1 cellular context compared by ENCODE assay signal in the genomic region with DNA sequence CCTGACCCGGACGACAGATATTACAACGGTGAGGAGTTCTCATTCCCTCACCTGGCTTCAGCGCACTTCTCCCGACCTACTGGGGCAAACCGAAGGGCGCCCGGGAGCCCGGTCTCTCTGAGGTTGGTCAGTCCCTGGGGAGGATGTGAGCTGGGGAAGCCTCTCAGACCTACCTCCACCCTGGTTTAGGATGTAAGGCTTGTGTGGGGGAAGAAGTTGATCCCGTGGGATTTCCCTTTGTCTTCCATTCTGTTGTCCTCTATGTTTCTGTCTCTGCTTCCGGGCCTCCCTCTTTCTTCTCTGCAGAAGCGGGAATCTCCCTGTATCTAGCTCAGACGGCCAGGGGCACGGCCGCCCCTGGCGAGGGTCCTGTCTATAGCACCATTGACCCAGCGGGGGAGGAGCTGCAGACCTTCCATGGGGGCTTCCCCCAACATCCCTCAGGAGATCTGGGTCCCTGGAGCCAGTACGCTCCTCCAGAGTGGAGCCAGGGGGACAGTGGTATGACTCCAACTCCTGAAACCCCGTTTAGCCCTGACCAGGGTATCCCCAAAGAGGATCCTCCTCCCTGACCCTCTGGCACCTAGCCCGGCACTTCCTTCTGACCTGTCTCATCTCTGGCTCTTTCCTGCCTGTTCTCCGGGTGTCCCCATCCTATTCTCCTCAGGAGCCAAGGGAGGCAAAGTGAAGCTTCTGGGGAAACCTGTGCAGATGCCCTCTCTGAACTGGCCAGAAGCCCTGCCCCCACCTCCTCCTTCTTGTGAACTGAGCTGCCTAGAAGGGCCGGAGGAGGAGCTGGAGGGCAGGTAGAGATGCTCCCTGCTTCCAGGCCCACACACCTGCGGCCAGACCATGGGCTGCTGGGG.
TF ChIP-seq lines count a peak whose summit lies in the region.

No MANE protein-coding gene starts in this region.

TF ChIP-seq in IMR-90, 13 proteins besides CTCF, POLR2A, EP300 and RAD21:
- TF ChIP-seq MAFK (IDR thresholded peaks at IDR 0.05; ENCODE audit: low read depth, low read length): no peak
